Comparison of ENCODE assay signal across 10 cellular contexts in the genomic region with DNA sequence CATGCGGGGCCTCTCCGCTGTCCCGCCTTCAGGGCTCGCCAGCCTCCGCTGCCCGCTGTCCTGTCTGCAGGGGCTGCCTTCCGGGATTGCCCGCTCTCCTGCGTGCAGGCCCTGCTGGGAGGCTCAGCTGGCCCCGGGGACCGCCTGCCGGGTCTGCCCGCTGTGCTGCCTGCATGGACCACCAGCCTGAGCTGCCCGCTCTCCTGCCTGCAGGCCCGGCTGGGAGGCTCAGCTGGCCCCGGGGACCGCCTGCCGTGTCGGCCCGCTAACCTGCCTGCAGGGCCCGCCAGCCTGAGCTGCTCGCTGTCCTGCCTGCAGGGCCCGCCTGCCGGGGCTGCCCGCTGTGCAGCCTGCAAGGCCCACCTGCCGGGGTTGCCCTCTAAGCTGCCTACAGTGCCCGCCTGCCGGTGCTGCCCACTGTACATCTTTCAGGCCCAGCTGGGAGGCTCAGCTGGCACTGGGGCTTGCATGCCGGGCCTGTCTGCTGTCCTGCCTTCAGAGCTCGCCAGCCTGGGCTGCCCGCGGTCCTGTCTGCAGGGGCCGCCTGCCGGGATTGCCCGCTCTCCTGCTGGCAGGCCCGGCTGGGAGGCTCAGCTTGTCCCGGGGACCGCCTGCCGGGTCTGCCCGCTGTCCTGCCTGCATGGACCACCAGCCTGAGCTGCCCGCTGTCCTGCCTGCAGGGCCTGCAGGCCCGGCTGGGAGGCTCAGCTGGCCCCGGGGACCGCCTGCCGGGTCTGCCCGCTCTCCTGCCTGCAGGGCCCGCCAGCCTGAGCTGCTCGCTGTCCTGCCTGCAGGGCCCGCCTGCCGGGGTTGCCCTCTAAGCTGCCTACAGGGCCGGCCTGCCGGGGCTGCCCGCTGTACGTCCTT.
A peak's percentile ranks its signal among the peaks of the same experiment; 100 is the strongest.
DNase-seq lines count a peak whose midpoint lies in the region; ATAC-seq and TF ChIP-seq lines count a peak whose summit lies in the region.
"Had no signal": no experiment of that assay in that cellular context is flagged by ENCODE, and none has a peak within 500 bp of the region (broad histone marks: within the 10 kb centered on the region; RNA-seq: fewer than 3 reads in every experiment).

No MANE protein-coding gene starts in this region.

- no peak for TF ChIP-seq CTCF in astrocyte of the spinal cord (IDR thresholded peaks at IDR 0.05; ENCODE audit: low read depth, low read length)
- no peak for TF ChIP-seq CTCF in natural killer cell (IDR thresholded peaks at IDR 0.05)
- TF ChIP-seq CTCF in testis (IDR thresholded peaks at IDR 0.05) = no peak
- no peak for TF ChIP-seq CTCF in endodermal cell (conservative IDR thresholded peaks at IDR 0.05)

- H3K4me3 Mint-ChIP-seq in natural killer cell (peak overlapping the region; percentile 76), endodermal cell (no peak overlapping the region)
- H3K4me3 Mint-ChIP-seq: neural crest cell had no signal

- peak overlapping the region; percentile 20 for H3K4me3 ChIP-seq in astrocyte of the spinal cord (ENCODE audit: low read depth, low read length)
- H3K4me3 ChIP-seq in testis = peak overlapping the region; percentile 56 to 63
- no peak overlapping the region for H3K4me3 ChIP-seq in endodermal cell (ENCODE audit: low read length)
- H3K4me3 ChIP-seq: K562 had no signal

- H3K36me3 ChIP-seq in testis (ENCODE audit: low read depth, missing control alignments) (no peaks in the 10 kb centered on the region), endodermal cell (ENCODE audit: control insufficient read depth, insufficient read depth, low read length) (no peaks in the 10 kb centered on the region)

- no peaks in the 10 kb centered on the region for H3K4me1 ChIP-seq in testis
- no peaks in the 10 kb centered on the region for H3K4me1 ChIP-seq in endodermal cell (ENCODE audit: control insufficient read depth, insufficient read depth, low read length)

- ATAC-seq in HG02588 (IDR thresholded peaks at IDR 0.05; ENCODE audit: unreplicated experiment) (peak; percentile 61), natural killer cell (peak; percentile 68 to 80 (median 74))
- ATAC-seq: K562 had no signal

- H3K27ac Mint-ChIP-seq in natural killer cell (peak overlapping the region; percentile 49 to 88), endodermal cell (no peak overlapping the region)

- H3K9me3 Mint-ChIP-seq in natural killer cell (peaks cover 11 to 14% of the 10 kb centered on the region in 2 donors), endodermal cell (peaks cover 83% of the 10 kb centered on the region)

- H3K9me3 ChIP-seq in testis (no peaks in the 10 kb centered on the region), endodermal cell (ENCODE audit: control insufficient read depth, low read length) (peaks cover 45% of the 10 kb centered on the region)

- 18 to 39% methylated on average over 7 to 54 of the region's 54 CpGs for WGBS in testis, 2 donors
- 92 to 95% methylated on average over 24 to 54 of the region's 54 CpGs for WGBS in endodermal cell (ENCODE audit: insufficient coverage in 1 of 2, insufficient read length in 1 of 2), 2 experiments

- peak; percentile 12 to 63 (median 40) for DNase-seq in T-helper 1 cell
- peak; percentile 36 for DNase-seq in astrocyte of the spinal cord (ENCODE audit: low read depth, low spot score)
- DNase-seq in natural killer cell = peak; percentile 58
- peak; percentile 80 for DNase-seq in testis
- DNase-seq in GOT3 (lab: John Stamatoyannopoulos, UW) = no peak
- no peak for DNase-seq in SIG-M5 treated with dmso at 0.1 percent for 504 hours (lab: John Stamatoyannopoulos, UW; ENCODE audit: unreplicated experiment)
- no peak for DNase-seq in endodermal cell

- peak overlapping the region; percentile 71 to 79 for H3K27ac ChIP-seq in testis
- no peak overlapping the region for H3K27ac ChIP-seq in endodermal cell (ENCODE audit: low read depth, low read length)

- intact Hi-C loops in natural killer cell (cut with micrococcal nuclease) (no loop called here), testis (cut with DNase I; ENCODE audit: low total_unique reads) (no loop called here)

- peaks cover 0 to 3% of the 10 kb centered on the region in 2 donors for H3K27me3 Mint-ChIP-seq in natural killer cell (ENCODE audit: low read depth in 2 of 2)
- peaks cover 2% of the 10 kb centered on the region for H3K27me3 Mint-ChIP-seq in endodermal cell (ENCODE audit: insufficient read depth)

- H3K36me3 Mint-ChIP-seq in natural killer cell = peaks cover 29% of the 10 kb centered on the region
- H3K36me3 Mint-ChIP-seq in endodermal cell (ENCODE audit: low read depth) = no peaks in the 10 kb centered on the region

- no peak for TF ChIP-seq POLR2A in testis (IDR thresholded peaks at IDR 0.05)

- H3K9ac ChIP-seq in endodermal cell (ENCODE audit: extremely low read depth, low read length, poor library complexity, severe bottlenecking) = no peak overlapping the region

- H3K4me1 Mint-ChIP-seq in natural killer cell (peaks cover 0 to 8% of the 10 kb centered on the region in 2 donors), endodermal cell (no peaks in the 10 kb centered on the region)
- H3K4me1 Mint-ChIP-seq: neural crest cell had no signal

- in situ Hi-C loops in astrocyte of the spinal cord (cut with HindIII; ENCODE audit: low sequenced_read_pairs) = no loop called here

- no peaks in the 10 kb centered on the region for H3K27me3 ChIP-seq in testis
- no peaks in the 10 kb centered on the region for H3K27me3 ChIP-seq in endodermal cell (ENCODE audit: control insufficient read depth, insufficient read depth, low read length, poor library complexity, severe bottlenecking)

Comparison
In these comparisons a context has a peak if more than half of its experiments do, and no peak if none do; other contexts are left out.
1. DNase-seq: peak in T-helper 1 cell (5 of 5), astrocyte of the spinal cord (single experiment), natural killer cell (single experiment) and testis (single experiment); none in GOT3 (single experiment), SIG-M5 treated with dmso at 0.1 percent for 504 hours (single experiment) and endodermal cell (single experiment).